1 cellular context compared by ENCODE assay signal in the genomic region with DNA sequence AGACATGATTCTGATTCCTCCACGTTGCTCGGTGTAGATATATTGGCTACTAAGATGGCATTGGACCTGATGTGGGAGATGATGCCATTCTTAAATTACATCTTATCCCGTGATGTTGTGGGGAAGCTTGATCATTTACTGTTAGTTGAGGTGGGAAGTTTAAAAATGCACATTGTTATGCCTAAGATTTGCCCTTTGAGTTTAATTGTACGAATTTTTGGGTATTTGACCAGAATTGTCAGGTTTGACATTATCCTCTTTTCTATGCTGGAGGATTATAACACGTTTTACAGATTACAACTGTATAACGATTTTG.
TF ChIP-seq lines count a peak whose summit lies in the region.

No MANE protein-coding gene starts in this region.

TF ChIP-seq in HepG2, 621 proteins besides CTCF, POLR2A, EP300 and RAD21:
- TF ChIP-seq HMGXB4 (CRISPR knock-in tag; IDR thresholded peaks at IDR 0.05; ENCODE audit: borderline replicate concordance in 1 of 2, low read depth in 1 of 2) = no peak
